Comparison of ENCODE assay signal across 11 cellular contexts in the genomic region with DNA sequence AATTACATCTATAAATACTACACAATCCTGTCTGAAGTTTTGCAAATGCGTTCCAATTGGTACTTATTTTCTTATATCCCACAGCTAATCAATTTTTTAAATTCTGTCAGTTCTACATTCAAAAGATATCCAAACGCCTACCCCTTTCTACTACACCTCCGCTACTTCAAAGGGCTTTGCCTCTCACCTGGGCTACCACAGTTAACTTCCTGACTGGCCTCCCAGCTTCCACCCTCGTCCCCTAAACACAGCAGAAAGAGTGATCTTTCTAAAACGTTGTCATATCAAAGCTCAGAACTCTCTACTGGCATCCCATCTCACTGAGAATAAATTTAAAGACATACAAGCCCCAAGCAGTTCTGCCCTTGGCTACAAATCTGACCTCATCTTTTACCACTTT. TPM values are rescaled to one million over a fixed set of nuclear protein-coding genes. Genes with fewer than 3 reads are reported as not detected.
DNase-seq lines count a peak whose midpoint lies in the region; ATAC-seq and TF ChIP-seq lines count a peak whose summit lies in the region.
"Had no signal": no experiment of that assay in that cellular context is flagged by ENCODE, and none has a peak within 500 bp of the region (broad histone marks: within the 10 kb centered on the region; RNA-seq: fewer than 3 reads in every experiment).

No MANE protein-coding gene starts in this region.

- peaks cover 8% of the 10 kb centered on the region for H3K4me1 Mint-ChIP-seq in activated CD4-positive, alpha-beta T cell treated with anti-CD3 and anti-CD28 coated beads for 36 hours

- no TSS peak for BruUV-seq in PC-9 (replicated peaks; lab: Mats Ljungman, UMichigan)

- TF ChIP-seq CTCF in PC-9 (conservative IDR thresholded peaks at IDR 0.05) (no peak), testis (IDR thresholded peaks at IDR 0.05) (no peak)

- H3K4me3 ChIP-seq in BLaER1 treated with 17β-estradiol and CSF1 and Interleukin-3, amounts not matched to agents 10 nM and 100 nM = no peak overlapping the region
- H3K4me3 ChIP-seq in PC-9 (no peak overlapping the region), testis (no peak overlapping the region)
- H3K4me3 ChIP-seq: HAP-1 had no signal

- no peak overlapping the region for H3K4me3 Mint-ChIP-seq in activated CD4-positive, alpha-beta T cell treated with anti-CD3 and anti-CD28 coated beads for 36 hours
- H3K4me3 Mint-ChIP-seq: B cell; CD4-positive, alpha-beta T cell had no signal

- no peaks in the 10 kb centered on the region for H3K27me3 ChIP-seq in BLaER1 treated with 17β-estradiol and CSF1 and Interleukin-3, amounts not matched to agents 10 nM and 100 nM
- H3K27me3 ChIP-seq in PC-9 (ENCODE audit: insufficient read depth, low read depth) (peaks cover 2% of the 10 kb centered on the region; the same call in 1 of the 2 replicates), testis (no peaks in the 10 kb centered on the region)

- H4K20me1 ChIP-seq in BLaER1 treated with 17β-estradiol and CSF1 and Interleukin-3, amounts not matched to agents 10 nM and 100 nM = no peaks in the 10 kb centered on the region
- no peaks in the 10 kb centered on the region for H4K20me1 ChIP-seq in PC-9 (ENCODE audit: insufficient read depth)

- 70 to 74% methylated on average over 5 of the region's 5 CpGs for WGBS in testis, 2 donors

- H3K9ac ChIP-seq in BLaER1 treated with 17β-estradiol and CSF1 and Interleukin-3, amounts not matched to agents 10 nM and 100 nM = no peak overlapping the region

- H3K27ac Mint-ChIP-seq in activated CD4-positive, alpha-beta T cell treated with anti-CD3 and anti-CD28 coated beads for 36 hours = no peak overlapping the region
- H3K27ac Mint-ChIP-seq: B cell; CD4-positive, alpha-beta T cell had no signal

- no peaks in the 10 kb centered on the region for H3K36me3 Mint-ChIP-seq in activated CD4-positive, alpha-beta T cell treated with anti-CD3 and anti-CD28 coated beads for 36 hours (ENCODE audit: low read depth)

- no peaks in the 10 kb centered on the region for H3K9me3 Mint-ChIP-seq in activated CD4-positive, alpha-beta T cell treated with anti-CD3 and anti-CD28 coated beads for 36 hours (ENCODE audit: low read depth)
- H3K9me3 Mint-ChIP-seq: CD4-positive, alpha-beta T cell had no signal

- H3K9me2 ChIP-seq in PC-9 (ENCODE audit: insufficient read depth) = no peaks in the 10 kb centered on the region

- H3K4me1 ChIP-seq in BLaER1 treated with 17β-estradiol and CSF1 and Interleukin-3, amounts not matched to agents 10 nM and 100 nM = peaks cover 15 to 52% (median 30%) of the 10 kb centered on the region in 10 experiments
- H3K4me1 ChIP-seq in PC-9 (replicated peaks; ENCODE audit: insufficient read depth) (no peaks in the 10 kb centered on the region), testis (no peaks in the 10 kb centered on the region)
- H3K4me1 ChIP-seq: Caco-2, HAP-1 had no signal

- peaks cover 0 to 8% (median 5%) of the 10 kb centered on the region in 11 experiments; a peak in 11 of 22 replicates for H3K9me3 ChIP-seq in BLaER1 treated with 17β-estradiol and CSF1 and Interleukin-3, amounts not matched to agents 10 nM and 100 nM (replicated peaks in 1 of 11)
- H3K9me3 ChIP-seq in PC-9 (ENCODE audit: insufficient read depth, low read depth) (no peaks in the 10 kb centered on the region), testis (no peaks in the 10 kb centered on the region)
- H3K9me3 ChIP-seq: Caco-2, HAP-1 had no signal

- no peaks in the 10 kb centered on the region for H3K36me3 ChIP-seq in BLaER1 treated with 17β-estradiol and CSF1 and Interleukin-3, amounts not matched to agents 10 nM and 100 nM
- H3K36me3 ChIP-seq in PC-9 (ENCODE audit: low read depth) (no peaks in the 10 kb centered on the region), testis (ENCODE audit: low read depth, missing control alignments) (no peaks in the 10 kb centered on the region)
- H3K36me3 ChIP-seq: HAP-1 had no signal

- no peaks in the 10 kb centered on the region for H3K79me2 ChIP-seq in PC-9 (ENCODE audit: low read depth)

- no peak for TF ChIP-seq POLR2A in testis (IDR thresholded peaks at IDR 0.05)

- intact Hi-C loops in activated CD4-positive, alpha-beta T cell treated with anti-CD3 and anti-CD28 coated beads for 36 hours (cut with DNase I, micrococcal nuclease) = no loop called here
- intact Hi-C loops in PC-9 (cut with micrococcal nuclease; ENCODE audit: unreplicated experiment) (no loop called here), testis (cut with DNase I; ENCODE audit: low total_unique reads) (no loop called here)

- H3K4me2 ChIP-seq in BLaER1 treated with 17β-estradiol and CSF1 and Interleukin-3, amounts not matched to agents 10 nM and 100 nM = peak overlapping the region in 9 of 11 experiments; percentile 8 to 65 (median 39); a peak in 15 of 22 replicates
- H3K4me2 ChIP-seq in PC-9 = no peak overlapping the region

- no peak for ATAC-seq in activated CD4-positive, alpha-beta T cell treated with anti-CD3 and anti-CD28 coated beads for 36 hours

- H3K27me3 Mint-ChIP-seq in activated CD4-positive, alpha-beta T cell treated with anti-CD3 and anti-CD28 coated beads for 36 hours = peaks cover 4% of the 10 kb centered on the region

- CTCF ChIA-PET in activated CD4-positive, alpha-beta T cell treated with anti-CD3 and anti-CD28 coated beads for 36 hours (lab: Charles Lee) = interaction anchor here (0.5 to 1.3 kb wide), 4 partner anchors 19 to 406 kb away, joined by 3 read pairs; no protein-coding TSS in a partner anchor
- CTCF ChIA-PET in PC-9 (lab: Charles Lee) = interaction anchor here (0.5 to 1.3 kb wide), 2 partner anchors 112 to 579 kb away, joined by 3 to 20 read pairs; no protein-coding TSS in a partner anchor

- no peaks in the 10 kb centered on the region for H3F3A ChIP-seq in PC-9 (ENCODE audit: insufficient read depth, low read depth)

- peak overlapping the region; percentile 18; the same call in 1 of the 2 replicates for H2AFZ ChIP-seq in PC-9

- peak; percentile 5 for DNase-seq in activated CD4-positive, alpha-beta T cell treated with anti-CD3 and anti-CD28 coated beads for 36 hours
- no peak for DNase-seq in activated CD4-positive, alpha-beta T cell treated with anti-CD3 and anti-CD28 coated beads, Interleukin-2, amount 50 U/mL, for 48 hours
- no peak for DNase-seq in PC-9
- DNase-seq in pons (ENCODE audit: low spot score) = no peak
- DNase-seq in testis = no peak
- DNase-seq: Caco-2; CD4-positive, alpha-beta T cell had no signal

- POLR2A ChIA-PET in activated CD4-positive, alpha-beta T cell treated with anti-CD3 and anti-CD28 coated beads for 36 hours (lab: Charles Lee) = no interaction called here
- POLR2A ChIA-PET in PC-9 (lab: Charles Lee; ENCODE audit: unreplicated experiment) = no interaction called here

- H3K27ac ChIP-seq in BLaER1 treated with 17β-estradiol and CSF1 and Interleukin-3, amounts not matched to agents 10 nM and 100 nM = no peak overlapping the region
- H3K27ac ChIP-seq in PC-9 (no peak overlapping the region), testis (no peak overlapping the region)
- H3K27ac ChIP-seq: C4-2B had no signal

RNA-seq across cellular contexts. Expression of gene NIPBL, which starts 32.3 kb away (rescaled TPM):
- total RNA-seq in activated CD4-positive, alpha-beta T cell treated with anti-CD3 and anti-CD28 coated beads for 36 hours = 10 to 100 TPM; 42.7 to 50.9 TPM
- total RNA-seq in PC-9 (2021) (83.8 and 124 TPM in 2 replicates), testis (10 to 100 TPM; 76.6 to 80.2 TPM)
- polyA plus RNA-seq in testis (ENCODE audit: insufficient read depth, low read depth, low replicate concordance) = 13.8 TPM
